11 cellular contexts compared by ENCODE assay signal in the genomic region with DNA sequence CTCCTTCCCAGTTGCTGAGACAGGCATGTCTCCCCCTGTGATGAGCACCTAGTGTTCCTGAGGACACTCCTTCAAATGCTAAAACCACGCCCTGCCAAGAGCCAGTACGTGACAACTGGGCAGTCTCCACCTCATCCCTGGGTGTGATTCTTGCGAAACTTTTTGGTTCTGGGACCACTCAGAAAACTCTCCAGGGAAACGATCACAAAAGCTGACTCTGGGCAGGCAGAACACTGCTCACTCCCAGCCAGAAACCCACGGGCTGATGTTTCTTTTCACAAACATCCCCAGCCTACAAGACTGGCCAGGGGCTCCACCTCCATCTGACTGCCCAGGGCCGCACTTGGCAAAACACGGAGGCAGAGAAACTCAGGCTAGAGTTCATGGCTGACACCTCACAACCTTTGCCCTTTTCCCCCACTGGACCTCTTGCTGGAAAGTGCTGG. TPM values are rescaled to one million over a fixed set of nuclear protein-coding genes. Genes with fewer than 3 reads are reported as not detected.
DNase-seq lines count a peak whose midpoint lies in the region; ATAC-seq lines count a peak whose summit lies in the region.
"Had no signal": no experiment of that assay in that cellular context is flagged by ENCODE, and none has a peak within 500 bp of the region (broad histone marks: within the 10 kb centered on the region; RNA-seq: fewer than 3 reads in every experiment).

No MANE protein-coding gene starts in this region.

- DNase-seq in Caki2 (ENCODE audit: low read depth) (peak; percentile 82), T-helper 17 cell (no peak), glomerular visceral epithelial cell (ENCODE audit: extremely low spot score) (peak; percentile 47), posterior vena cava (ENCODE audit: low spot score) (peak; percentile 90), T-helper 2 cell (no peak), NCI-H2081 treated with DMSO at 0.1 percent for 48 hours (lab: John Stamatoyannopoulos, UW) (no peak)
- no peak for DNase-seq in stimulated activated CD4-positive, alpha-beta T cell treated with anti-CD3 and anti-CD28 coated beads, Interleukin-4, amount 100 ng/mL, for 1 hour
- DNase-seq: cerebellar nuclear complex, left lung, NCI-H2171 had no signal

- no peaks in the 10 kb centered on the region for H3K27me3 Mint-ChIP-seq in T-helper 17 cell

- intact Hi-C loops in posterior vena cava (cut with DNase I) = loop anchor here in 1 of 2 donors (5.0 to 10.0 kb wide), 2 partner anchors 41 to 109 kb away; no protein-coding TSS in a partner anchor

- no peak for ATAC-seq in T-helper 17 cell
- ATAC-seq in HG03342 (IDR thresholded peaks at IDR 0.05; ENCODE audit: unreplicated experiment) = no peak
- ATAC-seq: left lung had no signal

- peaks cover 7% of the 10 kb centered on the region for H3K36me3 Mint-ChIP-seq in T-helper 17 cell (ENCODE audit: low read depth)

- H3K4me1 Mint-ChIP-seq in T-helper 17 cell = peaks cover 30% of the 10 kb centered on the region

- in situ Hi-C loops in Caki2 (cut with HindIII; ENCODE audit: low pct_unique_long_range_greater_than_20kb, low sequenced_read_pairs) = no loop called here

- H3K27ac Mint-ChIP-seq in T-helper 17 cell = peak overlapping the region; percentile 78

- no peak overlapping the region for H3K4me3 Mint-ChIP-seq in T-helper 17 cell

- no peaks in the 10 kb centered on the region for H3K9me3 ChIP-seq in T-helper 17 cell (ENCODE audit: control insufficient read depth, low read length, poor library complexity, severe bottlenecking)
- H3K9me3 ChIP-seq: left lung had no signal

RNA-seq across cellular contexts. Expression of gene DHRS3, which starts 24.4 kb away (rescaled TPM):
- 489 and 550 TPM in 2 replicates for total RNA-seq in Caki2 (2014; rRNA removed; shearing (Covaris generic); ENCODE audit: low replicate concordance)
- 10 to 100 TPM; 31.0 to 38.3 TPM for total RNA-seq in T-helper 17 cell
- 100 to 1,000 TPM; 107 to 144 TPM for total RNA-seq in posterior vena cava

RNA-seq across cellular contexts. Expression of gene AADACL4, which starts 50.2 kb away (rescaled TPM):
- total RNA-seq in Caki2 (2014; rRNA removed; shearing (Covaris generic); ENCODE audit: low replicate concordance) = not detected in 2 replicates
- not detected for total RNA-seq in T-helper 17 cell
- not detected for total RNA-seq in posterior vena cava
- total RNA-seq: left lung had no signal

Comparison
In these comparisons a context has a peak if more than half of its experiments do, and no peak if none do; other contexts are left out.
1. DNase-seq: peak in Caki2 (single experiment), glomerular visceral epithelial cell (single experiment) and posterior vena cava (single experiment); none in T-helper 17 cell (0 of 3), T-helper 2 cell (0 of 5), stimulated activated CD4-positive, alpha-beta T cell treated with anti-CD3 and anti-CD28 coated beads, Interleukin-4, amount 100 ng/mL, for 1 hour (single experiment) and NCI-H2081 treated with DMSO at 0.1 percent for 48 hours (single experiment).